Comparison of ENCODE assay signal across 1 cellular context in genomic region chr7:116524609-116525297, GRCh38.
A peak's percentile ranks its signal among the peaks of the same experiment; 100 is the strongest.
TF ChIP-seq lines count a peak whose summit lies in the region.

CAV1 (plus strand) TSS chr7:116525036; CDS start chr7:116525063, 27 bp downstream.

TF ChIP-seq in HEK293, 187 proteins besides CTCF, POLR2A, EP300 and RAD21 (continued from another document and continues in another):
- TF ChIP-seq REST (tag by site-specific recombination; IDR thresholded peaks at IDR 0.05) (no peak), ZNF518A (tag by site-specific recombination; conservative IDR thresholded peaks at IDR 0.05; ENCODE audit: low read depth) (no peak), ZNF311 (tag by site-specific recombination; IDR thresholded peaks at IDR 0.05; ENCODE audit: borderline replicate concordance) (no peak), ZNF837 (tag by site-specific recombination; IDR thresholded peaks at IDR 0.05) (no peak), ZFP41 (tag by site-specific recombination; IDR thresholded peaks at IDR 0.05; ENCODE audit: borderline replicate concordance) (no peak), YY2 (tag by site-specific recombination; IDR thresholded peaks at IDR 0.05) (no peak), FEZF1 (tag by site-specific recombination; IDR thresholded peaks at IDR 0.05) (peak; percentile 43; the same call in 1 of the 2 replicates), ZNF223 (tag by site-specific recombination; IDR thresholded peaks at IDR 0.05) (no peak), KLF16 (tag by site-specific recombination; IDR thresholded peaks at IDR 0.05) (peak; percentile 72; the same call in 1 of the 2 replicates), MEIS1 (CRISPR knock-in tag; IDR thresholded peaks at IDR 0.05; ENCODE audit: borderline replicate concordance) (no peak), ATF2 (tag by site-specific recombination; IDR thresholded peaks at IDR 0.05; ENCODE audit: low read depth) (no peak), ZBTB17 (tag by site-specific recombination; IDR thresholded peaks at IDR 0.05) (peak; percentile 84), MZF1 (tag by site-specific recombination; IDR thresholded peaks at IDR 0.05; ENCODE audit: borderline replicate concordance) (peak; percentile 87; the same call in 1 of the 2 replicates), ZNF133 (tag by site-specific recombination; IDR thresholded peaks at IDR 0.05) (no peak), PRDM2 (tag by site-specific recombination; IDR thresholded peaks at IDR 0.05; ENCODE audit: borderline replicate concordance) (no peak), ZBTB48 (tag by site-specific recombination; IDR thresholded peaks at IDR 0.05) (peak; percentile 74), ZNF623 (tag by site-specific recombination; IDR thresholded peaks at IDR 0.05) (no peak), ZNF214 (tag by site-specific recombination; IDR thresholded peaks at IDR 0.05; ENCODE audit: borderline replicate concordance) (no peak), SP3 (tag by site-specific recombination; IDR thresholded peaks at IDR 0.05) (peak; percentile 57), ZNF433 (tag by site-specific recombination; IDR thresholded peaks at IDR 0.05; ENCODE audit: low read depth) (no peak), ZNF416 (tag by site-specific recombination; IDR thresholded peaks at IDR 0.05) (no peak), SETDB1 (IDR thresholded peaks at IDR 0.05; ENCODE audit: insufficient read length, low read length) (no peak), ZNF366 (tag by site-specific recombination; conservative IDR thresholded peaks at IDR 0.05) (peak; percentile 69), ZNF169 (tag by site-specific recombination; IDR thresholded peaks at IDR 0.05) (no peak), IKZF3 (tag by site-specific recombination; IDR thresholded peaks at IDR 0.05) (no peak; the same call in 1 of the 2 replicates), ZNF560 (tag by site-specific recombination; IDR thresholded peaks at IDR 0.05; ENCODE audit: borderline replicate concordance) (no peak), ZNF266 (tag by site-specific recombination; IDR thresholded peaks at IDR 0.05; ENCODE audit: low read depth) (no peak), ZNF76 (tag by site-specific recombination; IDR thresholded peaks at IDR 0.05; ENCODE audit: borderline replicate concordance, low read depth) (peak; percentile 82), ZNF184 (tag by site-specific recombination; IDR thresholded peaks at IDR 0.05) (peak; percentile 59; the same call in 1 of the 2 replicates), SCRT2 (tag by site-specific recombination; IDR thresholded peaks at IDR 0.05) (no peak), ZNF335 (tag by site-specific recombination; conservative IDR thresholded peaks at IDR 0.05) (peak; percentile 89), RBAK (tag by site-specific recombination; IDR thresholded peaks at IDR 0.05) (no peak), REPIN1 (tag by site-specific recombination; IDR thresholded peaks at IDR 0.05; ENCODE audit: low read depth) (no peak), ZNF830 (tag by site-specific recombination; IDR thresholded peaks at IDR 0.05; ENCODE audit: low read depth) (no peak), ZNF629 (tag by site-specific recombination; IDR thresholded peaks at IDR 0.05) (peak; percentile 70), ZNF747 (tag by site-specific recombination; IDR thresholded peaks at IDR 0.05) (no peak), ZNF558 (tag by site-specific recombination; IDR thresholded peaks at IDR 0.05) (no peak), ZNF449 (tag by site-specific recombination; IDR thresholded peaks at IDR 0.05) (peak; percentile 90), GLI2 (tag by site-specific recombination; IDR thresholded peaks at IDR 0.05; ENCODE audit: borderline replicate concordance, low read depth) (no peak), INSM2 (tag by site-specific recombination; IDR thresholded peaks at IDR 0.05) (no peak; the same call in 1 of the 2 replicates), ZBTB44 (tag by site-specific recombination; IDR thresholded peaks at IDR 0.05) (peak; percentile 73; the same call in 1 of the 2 replicates)
